21 cellular contexts compared by ENCODE assay signal in the genomic region with DNA sequence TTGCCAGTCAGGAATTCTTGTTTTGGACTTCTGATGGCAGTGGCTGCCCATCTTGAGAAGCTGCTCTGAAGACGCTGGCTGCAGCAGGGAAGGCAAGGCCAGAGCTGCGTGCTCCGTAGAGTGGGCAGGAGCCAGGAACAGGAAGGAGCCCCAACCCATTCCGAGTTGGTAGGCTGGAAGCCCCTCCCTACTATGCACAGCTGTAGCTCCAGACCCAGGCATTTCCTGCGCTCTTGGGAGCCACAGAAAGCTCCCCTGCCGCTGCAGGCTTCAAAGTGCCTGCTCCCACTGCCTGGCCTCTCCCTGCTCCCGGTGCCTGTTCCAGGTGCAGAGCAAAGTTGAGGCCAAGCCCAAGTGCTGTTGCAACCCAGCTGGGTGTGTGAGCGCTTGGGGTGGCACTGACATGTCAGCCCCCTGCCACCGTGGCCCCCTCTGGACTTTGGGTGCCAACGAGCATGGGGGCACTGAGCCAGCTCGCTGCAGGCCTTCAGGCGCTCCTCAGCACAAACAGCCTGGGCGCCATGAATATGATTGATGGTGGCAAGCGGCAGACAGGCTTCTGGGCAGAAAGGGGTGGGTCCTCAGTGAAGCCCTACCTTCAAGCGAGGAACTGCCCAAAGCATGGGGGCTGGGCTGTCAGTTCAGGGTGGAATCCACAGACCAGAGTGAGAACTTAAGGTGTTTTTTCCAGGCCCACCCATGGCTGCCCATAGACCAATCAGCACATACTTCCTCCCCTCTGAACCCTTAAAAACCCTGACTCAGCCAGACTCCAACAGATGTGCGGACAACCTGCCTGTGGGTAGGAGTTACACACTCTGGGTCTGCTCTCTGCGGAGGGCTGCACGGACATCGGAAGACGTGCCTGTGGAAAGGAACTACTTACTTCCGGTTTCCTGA.
DNase-seq lines count a peak whose midpoint lies in the region; ATAC-seq, FAIRE-seq and TF ChIP-seq lines count a peak whose summit lies in the region.
"Had no signal": no experiment of that assay in that cellular context is flagged by ENCODE, and none has a peak within 500 bp of the region (broad histone marks: within the 10 kb centered on the region; RNA-seq: fewer than 3 reads in every experiment).

No MANE protein-coding gene starts in this region.

- no peaks in the 10 kb centered on the region for H3K79me1 ChIP-seq in H1 (ENCODE audit: low read depth, low read length)

- peak overlapping the region; percentile 71 for H4K8ac ChIP-seq in H1 (ENCODE audit: extremely low read depth, insufficient read depth, low read length)

- H3K36me3 ChIP-seq in H1 (ENCODE audit: control insufficient read depth in 2 of 4, insufficient read depth in 4 of 4, low read length in 3 of 4) (no peaks in the 10 kb centered on the region), osteoblast (ENCODE audit: insufficient read depth, low read length) (no peaks in the 10 kb centered on the region)
- no peaks in the 10 kb centered on the region for H3K36me3 ChIP-seq in CD8-positive, alpha-beta T cell (ENCODE audit: insufficient read depth, low read length)
- H3K36me3 ChIP-seq: MG63, neutrophil, uterus had no signal

- H2AFZ ChIP-seq in H1 (ENCODE audit: low read length) (peak overlapping the region; percentile 88; the same call in 1 of the 2 replicates), osteoblast (ENCODE audit: low read length) (peak overlapping the region; percentile 17)

- H3K4me1 ChIP-seq in H1 (replicated peaks in 1 of 4; ENCODE audit: control insufficient read depth in 3 of 4, insufficient read depth in 4 of 4, low read length in 3 of 4) (peaks cover 0 to 3% (median under 1%) of the 10 kb centered on the region in 4 experiments; a peak in 1 of 7 replicates), osteoblast (ENCODE audit: insufficient read depth, low read length) (no peaks in the 10 kb centered on the region)
- H3K4me1 ChIP-seq in CD8-positive, alpha-beta T cell (ENCODE audit: insufficient read depth, low read length) = no peaks in the 10 kb centered on the region
- H3K4me1 ChIP-seq: uterus had no signal

- no peak overlapping the region for H3K14ac ChIP-seq in H1 (ENCODE audit: insufficient read length)

- no peaks in the 10 kb centered on the region for H3K9me3 Mint-ChIP-seq in CD8-positive, alpha-beta T cell

- H2BK120ac ChIP-seq in H1 (replicated peaks; ENCODE audit: low read depth, low read length) = no peak overlapping the region

- H4K91ac ChIP-seq in H1 (replicated peaks; ENCODE audit: insufficient read length, low read length) = no peak overlapping the region

- no peaks in the 10 kb centered on the region for H3K27me3 ChIP-seq in H1 (replicated peaks in 1 of 4; ENCODE audit: control insufficient read depth in 3 of 4, extremely low read depth in 1 of 4, insufficient read depth in 3 of 4, low read length in 3 of 4)
- H3K27me3 ChIP-seq in osteoblast (ENCODE audit: insufficient read depth, low read length) = no peaks in the 10 kb centered on the region
- H3K27me3 ChIP-seq in CD8-positive, alpha-beta T cell (ENCODE audit: insufficient read depth, low read length) = no peaks in the 10 kb centered on the region
- H3K27me3 ChIP-seq: MG63, neutrophil, uterus had no signal

- no peak overlapping the region for H2BK20ac ChIP-seq in H1 (ENCODE audit: low read length)

- no peak for TF ChIP-seq POLR2A in H1 (IDR thresholded peaks at IDR 0.05; ENCODE audit: control extremely low read depth in 1 of 2, low read depth in 2 of 2, low read length in 2 of 2)

- no peaks in the 10 kb centered on the region for H4K20me1 ChIP-seq in H1 (replicated peaks in 1 of 2; ENCODE audit: control insufficient read depth in 1 of 2, insufficient read depth in 2 of 2, low read length in 2 of 2)
- H4K20me1 ChIP-seq in osteoblast (ENCODE audit: insufficient read depth, low read length) = no peaks in the 10 kb centered on the region

- no peak overlapping the region; the same call in 1 of the 2 replicates for H3K18ac ChIP-seq in H1 (ENCODE audit: extremely low read depth, low read length)

- no peak for TF ChIP-seq EP300 in H1 (IDR thresholded peaks at IDR 0.05; ENCODE audit: borderline replicate concordance in 1 of 2, low read depth in 2 of 2, low read length in 2 of 2)

- DNase-seq in GM10248 (ENCODE audit: extremely low spot score) (peak; percentile 8), NCI-H2227 (lab: John Stamatoyannopoulos, UW; ENCODE audit: unreplicated experiment) (peak; percentile 75), H1 (ENCODE audit: low read depth in 1 of 2, low spot score in 2 of 2) (no peak), osteoblast (ENCODE audit: insufficient read length, low spot score, missing footprints) (no peak), HTR-8/SVneo (ENCODE audit: insufficient read length, low spot score) (no peak)
- DNase-seq in CD8-positive, alpha-beta T cell = no peak
- DNase-seq: activated naive CD4-positive, alpha-beta T cell treated with anti-CD3 and anti-CD28 coated beads for 36 hours; activated T-cell treated with anti-CD3 and anti-CD28 coated beads, Interleukin-2, amount 50 U/mL, for 72 hours; amniotic stem cell; CD4-positive, CD25-positive, alpha-beta regulatory T cell; DMS53; head of caudate nucleus; MG63; NCI-H1436; NCI-H2171 treated with DMSO at 0.1 percent for 48 hours; substantia nigra; uterus had no signal

- POLR2A ChIA-PET in GM10248 (lab: Yijun Ruan, JAX) = no interaction called here
- POLR2A ChIA-PET in H1 (lab: Charles Lee; ENCODE audit: partially characterized antibody) = interaction anchor here (0.6 kb wide), 1 partner anchor 50 kb away, joined by 3 read pairs; no protein-coding TSS in a partner anchor
- POLR2A ChIA-PET in CD8-positive, alpha-beta T cell (lab: Charles Lee) = no interaction called here

- H4K5ac ChIP-seq in H1 (ENCODE audit: insufficient read length, low read depth, low read length) = no peak overlapping the region

- H3K27me3 Mint-ChIP-seq in CD8-positive, alpha-beta T cell (ENCODE audit: low read depth) = no peaks in the 10 kb centered on the region
- H3K27me3 Mint-ChIP-seq: CD4-positive, CD25-positive, alpha-beta regulatory T cell; dendritic cell treated with granulocyte-macrophage colony-stimulating factor and Interleukin-4, amounts not matched to agents 40 ng/mL and 50 ng/mL, for 4 days had no signal

- H2BK15ac ChIP-seq in H1 (ENCODE audit: low read length) = peak overlapping the region; percentile 46; the same call in 1 of the 2 replicates

- CTCF ChIA-PET in GM10248 (lab: Yijun Ruan, JAX) (no interaction called here), H1 (lab: Charles Lee; ENCODE audit: partially characterized antibody) (interaction anchor here (0.6 kb wide), 1 partner anchor 26 kb away, joined by 3 read pairs; no protein-coding TSS in a partner anchor)
- CTCF ChIA-PET in CD8-positive, alpha-beta T cell (lab: Charles Lee) = no interaction called here

- H2BK12ac ChIP-seq in H1 (ENCODE audit: low read depth, low read length) = peak overlapping the region; percentile 14; the same call in 1 of the 2 replicates

- H3K36me3 Mint-ChIP-seq in CD8-positive, alpha-beta T cell = no peaks in the 10 kb centered on the region
- H3K36me3 Mint-ChIP-seq: CD4-positive, CD25-positive, alpha-beta regulatory T cell had no signal

- no peaks in the 10 kb centered on the region for H3K9me3 ChIP-seq in H1 (ENCODE audit: insufficient read depth in 2 of 2, low read depth in 1 of 2, low read length in 1 of 2)
- no peaks in the 10 kb centered on the region for H3K9me3 ChIP-seq in osteoblast (ENCODE audit: low read depth, low read length)
- no peaks in the 10 kb centered on the region for H3K9me3 ChIP-seq in CD8-positive, alpha-beta T cell (ENCODE audit: low read length)
- H3K9me3 ChIP-seq: MG63, neutrophil, uterus had no signal

- whole genome bisulfite sequencing in H1 (ENCODE audit: extremely low coverage in 1 of 2, insufficient coverage in 1 of 2, insufficient read length in 1 of 2, insufficient replicate concordance in 2 of 2, low coverage in 1 of 2, low lambda C conversion rate in 2 of 2, missing lambda C conversion rate in 1 of 2), 2 experiments = 91% methylated on average over 17 of the region's 21 CpGs; no CpG with 5 or more reads in 1 of the 2 experiments

- FAIRE-seq in H1 (lab: Jason Lieb, UNC) = no peak
- FAIRE-seq in HTR-8/SVneo (lab: Jason Lieb, UNC) = no peak

- no peak overlapping the region for H3K4me3 Mint-ChIP-seq in CD8-positive, alpha-beta T cell
- H3K4me3 Mint-ChIP-seq: activated naive CD4-positive, alpha-beta T cell treated with anti-CD3 and anti-CD28 coated beads for 36 hours; activated T-cell treated with anti-CD3 and anti-CD28 coated beads, Interleukin-2, amount 50 U/mL, for 72 hours; CD4-positive, CD25-positive, alpha-beta regulatory T cell; dendritic cell treated with granulocyte-macrophage colony-stimulating factor and Interleukin-4, amounts not matched to agents 40 ng/mL and 50 ng/mL, for 4 days had no signal

- ATAC-seq in CD8-positive, alpha-beta T cell = no peak
- no peak for ATAC-seq in esophagus mucosa
- ATAC-seq: activated T-cell treated with anti-CD3 and anti-CD28 coated beads, Interleukin-2, amount 50 U/mL, for 72 hours had no signal

- H3K4me2 ChIP-seq in H1 (ENCODE audit: insufficient read depth in 1 of 2, low read depth in 2 of 2, low read length in 2 of 2) = no peak overlapping the region
- no peak overlapping the region for H3K4me2 ChIP-seq in osteoblast (ENCODE audit: insufficient read depth, low read length)

- TF ChIP-seq CTCF in GM10248 (IDR thresholded peaks at IDR 0.05; ENCODE audit: control extremely low read depth, extremely low read depth, low read depth, missing control alignments) (no peak), H1 (IDR thresholded peaks at IDR 0.05; ENCODE audit: control extremely low read depth in 1 of 3, insufficient read depth in 1 of 3, low read depth in 1 of 3, low read length in 3 of 3) (no peak), osteoblast (IDR thresholded peaks at IDR 0.05; ENCODE audit: extremely low read depth, low read depth, low read length) (no peak)
- TF ChIP-seq CTCF in CD8-positive, alpha-beta T cell (IDR thresholded peaks at IDR 0.05) = no peak

- no peaks in the 10 kb centered on the region for H3K23me2 ChIP-seq in H1 (ENCODE audit: low read depth, low read length)

- H3K27ac ChIP-seq in H1 (ENCODE audit: low read depth, low read length) (no peak overlapping the region), osteoblast (ENCODE audit: low read depth, low read length) (no peak overlapping the region)
- H3K27ac ChIP-seq in CD8-positive, alpha-beta T cell (ENCODE audit: low read depth, low read length) = no peak overlapping the region
- H3K27ac ChIP-seq: HL-60, neutrophil, uterus had no signal

- no peak overlapping the region for H2BK5ac ChIP-seq in H1 (ENCODE audit: low read depth, low read length)

- H3K56ac ChIP-seq in H1 (replicated peaks; ENCODE audit: insufficient read length, low read depth, low read length) = no peak overlapping the region

- H3K4me3 ChIP-seq in H1 (ENCODE audit: extremely low read depth in 1 of 4, insufficient read depth in 2 of 4, low read depth in 3 of 4, low read length in 4 of 4) (no peak overlapping the region), osteoblast (ENCODE audit: insufficient read depth, low read length) (no peak overlapping the region)
- H3K4me3 ChIP-seq in CD8-positive, alpha-beta T cell (ENCODE audit: low read depth, low read length) = no peak overlapping the region
- H3K4me3 ChIP-seq: MG63, uterus had no signal

- H2AK5ac ChIP-seq in H1 (ENCODE audit: low read depth, low read length) = no peak overlapping the region

- intact Hi-C loops in CD8-positive, alpha-beta T cell (cut with DNase I, micrococcal nuclease) = no loop called here

- H3K27ac Mint-ChIP-seq in CD8-positive, alpha-beta T cell = no peak overlapping the region
- H3K27ac Mint-ChIP-seq: activated naive CD4-positive, alpha-beta T cell treated with anti-CD3 and anti-CD28 coated beads for 36 hours; activated T-cell treated with anti-CD3 and anti-CD28 coated beads, Interleukin-2, amount 50 U/mL, for 72 hours; CD4-positive, CD25-positive, alpha-beta regulatory T cell; dendritic cell treated with granulocyte-macrophage colony-stimulating factor and Interleukin-4, amounts not matched to agents 40 ng/mL and 50 ng/mL, for 4 days had no signal

- TF ChIP-seq RAD21 in H1 (IDR thresholded peaks at IDR 0.05 in 1 of 2, conservative IDR thresholded peaks at IDR 0.05 in 1 of 2; ENCODE audit: low read depth in 2 of 2, low read length in 2 of 2) = no peak

- no peak overlapping the region for H3K9ac ChIP-seq in H1 (replicated peaks in 1 of 4; ENCODE audit: extremely low read depth in 1 of 4, low read depth in 3 of 4, low read length in 3 of 4)

- no peak overlapping the region for H3K23ac ChIP-seq in H1 (ENCODE audit: insufficient read length)

- H3K4ac ChIP-seq in H1 (replicated peaks; ENCODE audit: insufficient read length, low read depth, low read length) = no peak overlapping the region

- H3K4me1 Mint-ChIP-seq in CD8-positive, alpha-beta T cell (ENCODE audit: low read depth) = no peaks in the 10 kb centered on the region

- H3K79me2 ChIP-seq in H1 (ENCODE audit: control insufficient read depth in 1 of 2, insufficient read depth in 2 of 2, low read length in 2 of 2) (no peaks in the 10 kb centered on the region), osteoblast (ENCODE audit: insufficient read depth, low read length) (no peaks in the 10 kb centered on the region)

Comparison
In these comparisons a context has a peak if more than half of its experiments do, and no peak if none do; other contexts are left out.
1. DNase-seq: peak in GM10248 (single experiment) and NCI-H2227 (single experiment); none in H1 (0 of 2), osteoblast (single experiment), HTR-8/SVneo (single experiment) and CD8-positive, alpha-beta T cell (0 of 7).